18 cellular contexts compared by ENCODE assay signal in the genomic region with DNA sequence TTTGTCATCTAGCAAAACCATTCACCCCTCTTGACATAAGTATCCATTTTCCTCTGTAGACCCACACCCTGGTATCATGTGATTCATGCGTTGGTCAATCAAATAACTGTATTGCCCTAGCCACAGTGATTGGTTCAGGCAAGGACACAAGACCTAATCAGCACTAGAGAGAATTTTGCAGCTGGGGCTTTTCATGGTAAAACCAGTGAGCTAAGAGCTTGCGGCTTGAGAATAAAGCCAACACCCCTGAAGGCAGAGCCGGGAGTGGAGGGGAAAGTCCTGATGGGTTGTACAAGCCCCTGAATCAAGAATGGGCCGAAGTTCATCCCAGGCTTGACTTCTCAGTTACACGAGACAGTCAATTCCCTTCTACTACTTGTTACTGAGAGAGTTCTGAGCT. TPM values are rescaled to one million over a fixed set of nuclear protein-coding genes. Genes with fewer than 3 reads are reported as not detected.
DNase-seq lines count a peak whose midpoint lies in the region; ATAC-seq and TF ChIP-seq lines count a peak whose summit lies in the region.
"Had no signal": no experiment of that assay in that cellular context is flagged by ENCODE, and none has a peak within 500 bp of the region (broad histone marks: within the 10 kb centered on the region; RNA-seq: fewer than 3 reads in every experiment).

No MANE protein-coding gene starts in this region.

- no peaks in the 10 kb centered on the region for H4K20me1 ChIP-seq in IMR-90 (ENCODE audit: insufficient read depth, low read length)

- H2AK9ac ChIP-seq in IMR-90 (replicated peaks; ENCODE audit: low read depth, low read length, poor library complexity) = no peak overlapping the region

- H3K14ac ChIP-seq in IMR-90 (replicated peaks; ENCODE audit: low read depth, low read length) = no peak overlapping the region

- no peak overlapping the region for H3K4me2 ChIP-seq in IMR-90 (ENCODE audit: low read depth, low read length)

- no peak overlapping the region for H3K4me3 ChIP-seq in IMR-90 (ENCODE audit: insufficient read depth, low read depth, low read length)
- no peak overlapping the region for H3K4me3 ChIP-seq in coronary artery
- H3K4me3 ChIP-seq in body of pancreas = no peak overlapping the region

- H3K9me1 ChIP-seq in IMR-90 (ENCODE audit: insufficient read depth, low read length) = peaks cover 23% of the 10 kb centered on the region

- H4K5ac ChIP-seq in IMR-90 (ENCODE audit: low read depth, low read length) = no peak overlapping the region

- H3K36me3 ChIP-seq in IMR-90 (ENCODE audit: control insufficient read depth, insufficient read depth, low read length) (no peaks in the 10 kb centered on the region), body of pancreas (replicated peaks in 1 of 2; ENCODE audit: insufficient read depth in 1 of 2, low read depth in 2 of 2) (no peaks in the 10 kb centered on the region)

- H3K27ac ChIP-seq in IMR-90 (ENCODE audit: insufficient read depth, low read length) = no peak overlapping the region
- peak overlapping the region; percentile 0 to 15 for H3K27ac ChIP-seq in coronary artery
- H3K27ac ChIP-seq in body of pancreas = no peak overlapping the region

- H2BK120ac ChIP-seq in IMR-90 (ENCODE audit: low read depth, low read length) = no peak overlapping the region

- no peak overlapping the region for H3K23ac ChIP-seq in IMR-90 (ENCODE audit: low read depth, low read length)

- H2AK5ac ChIP-seq in IMR-90 (ENCODE audit: low read depth, low read length) = 0 out of 2 replicates have a peak overlapping the region, but pooled peaks have one; percentile 16

- no peak for DNase-seq in IMR-90
- no peak for DNase-seq in coronary artery (ENCODE audit: low spot score)
- no peak for DNase-seq in left ventricle myocardium superior
- DNase-seq in osteocyte (ENCODE audit: extremely low spot score, unreplicated experiment) = no peak
- DNase-seq in body of pancreas = no peak
- DNase-seq in nephron progenitor cell = no peak
- DNase-seq: COR-L47, DMS153, EL, KG1, NCI-H1092 treated with DMSO at 0.1 percent for 48 hours, NCI-H1694 treated with DMSO at 0.1 percent for 48 hours, NCI-H446, SHP77 treated with DMSO at 0.1 percent for 48 hours had no signal

- H2BK15ac ChIP-seq in IMR-90 (ENCODE audit: low read depth, low read length) = no peak overlapping the region

- no peaks in the 10 kb centered on the region for H3K36me3 Mint-ChIP-seq in osteocyte (ENCODE audit: unreplicated experiment)
- H3K36me3 Mint-ChIP-seq in nephron progenitor cell (ENCODE audit: low read depth) = no peaks in the 10 kb centered on the region
- H3K36me3 Mint-ChIP-seq: CD14-positive monocyte had no signal

- H2AFZ ChIP-seq in IMR-90 (replicated peaks; ENCODE audit: low read length, poor library complexity) = no peak overlapping the region

- ATAC-seq in IMR-90 (ENCODE audit: low read depth) (no peak), left ventricle myocardium superior (peak; percentile 34), HG03135 (IDR thresholded peaks at IDR 0.05; ENCODE audit: unreplicated experiment) (no peak), body of pancreas (no peak), GM21367 (IDR thresholded peaks at IDR 0.05; ENCODE audit: unreplicated experiment) (no peak)
- ATAC-seq: Panc1 had no signal

- TF ChIP-seq CTCF in IMR-90 (conservative IDR thresholded peaks at IDR 0.05; ENCODE audit: low read depth, low read length) (no peak), coronary artery (IDR thresholded peaks at IDR 0.05) (no peak), osteocyte (IDR thresholded peaks at IDR 0.05) (no peak), body of pancreas (IDR thresholded peaks at IDR 0.05) (no peak), nephron progenitor cell (IDR thresholded peaks at IDR 0.05) (no peak)

- H4K91ac ChIP-seq in IMR-90 (ENCODE audit: insufficient read depth, low read depth, low read length) = no peak overlapping the region

- H3K27me3 ChIP-seq in IMR-90 (ENCODE audit: control insufficient read depth, insufficient read depth, low read length) = no peaks in the 10 kb centered on the region
- H3K27me3 ChIP-seq in body of pancreas = no peaks in the 10 kb centered on the region

- no TSS peak for BruUV-seq in IMR-90 (replicated peaks; lab: Mats Ljungman, UMichigan)

- H3K9me3 Mint-ChIP-seq in osteocyte (ENCODE audit: unreplicated experiment) (no peaks in the 10 kb centered on the region), nephron progenitor cell (no peaks in the 10 kb centered on the region)
- H3K9me3 Mint-ChIP-seq: CD14-positive monocyte had no signal

- in situ Hi-C loops in IMR-90 (cut with MboI; ENCODE audit: low sequenced_read_pairs) = no loop called here

- 92% methylated on average over 2 of the region's 5 CpGs; no CpG with 5 or more reads in 1 of the 2 experiments for whole genome bisulfite sequencing in IMR-90 (ENCODE audit: extremely low coverage in 2 of 2, insufficient read length in 1 of 2), 2 experiments
- WGBS in body of pancreas, 2 donors = 66 to 77% methylated on average over 5 of the region's 5 CpGs

- no peaks in the 10 kb centered on the region for H3K27me3 Mint-ChIP-seq in osteocyte (ENCODE audit: unreplicated experiment)
- peaks cover 10% of the 10 kb centered on the region for H3K27me3 Mint-ChIP-seq in nephron progenitor cell (ENCODE audit: low read depth, poor library complexity)

- dilution Hi-C loops in IMR-90 (cut with HindIII; ENCODE audit: low sequenced_read_pairs, unreplicated experiment) = no loop called here

- POLR2A ChIA-PET in IMR-90 (lab: Charles Lee; ENCODE audit: unreplicated experiment) = no interaction called here

- H3K9ac ChIP-seq in IMR-90 (ENCODE audit: low read depth, low read length) = no peak overlapping the region

- H3K4me3 Mint-ChIP-seq in osteocyte (ENCODE audit: unreplicated experiment) = no peak overlapping the region
- H3K4me3 Mint-ChIP-seq in nephron progenitor cell = no peak overlapping the region
- H3K4me3 Mint-ChIP-seq: CD14-positive monocyte had no signal

- intact Hi-C loops in IMR-90 (cut with micrococcal nuclease) (no loop called here), left ventricle myocardium superior (cut with micrococcal nuclease) (no loop called here), body of pancreas (cut with DNase I) (no loop called here)

- H3K79me1 ChIP-seq in IMR-90 (ENCODE audit: low read depth in 1 of 2, low read length in 2 of 2) = 0 out of 4 replicates have a peak, but pooled peaks cover 0 to 4% of the 10 kb centered on the region in 2 experiments

- H2BK5ac ChIP-seq in IMR-90 (ENCODE audit: low read depth, low read length, poor library complexity, severe bottlenecking) = no peak overlapping the region

- no peak overlapping the region for H3K18ac ChIP-seq in IMR-90 (ENCODE audit: low read depth, low read length)

- no peak overlapping the region for H2BK20ac ChIP-seq in IMR-90 (ENCODE audit: low read depth, low read length)

- no peak overlapping the region for H4K8ac ChIP-seq in IMR-90 (ENCODE audit: low read depth in 2 of 2, low read length in 2 of 2)

- TF ChIP-seq POLR2A in IMR-90 (IDR thresholded peaks at IDR 0.05; ENCODE audit: low read depth, low read length) (no peak), body of pancreas (IDR thresholded peaks at IDR 0.05) (no peak)

- H3K4me1 ChIP-seq in IMR-90 (ENCODE audit: control insufficient read depth, insufficient read depth, low read length) (peaks cover 32% of the 10 kb centered on the region), body of pancreas (peaks cover 8% of the 10 kb centered on the region)

- H3K56ac ChIP-seq in IMR-90 (ENCODE audit: extremely low read depth, insufficient read depth, low read length) = no peak overlapping the region

- H3K9me3 ChIP-seq in IMR-90 (ENCODE audit: control insufficient read depth, insufficient read depth, low read length) (no peaks in the 10 kb centered on the region), body of pancreas (no peaks in the 10 kb centered on the region)

- H3K4me1 Mint-ChIP-seq in osteocyte (ENCODE audit: unreplicated experiment) (peaks cover 48% of the 10 kb centered on the region), nephron progenitor cell (peaks cover 22% of the 10 kb centered on the region)

- CTCF ChIA-PET in IMR-90 (lab: Yijun Ruan, JAX) = no interaction called here

- no peak overlapping the region for H3K4ac ChIP-seq in IMR-90 (ENCODE audit: low read depth, low read length)

- TF ChIP-seq RAD21 in IMR-90 (IDR thresholded peaks at IDR 0.05; ENCODE audit: low read length) = no peak

- H3K27ac Mint-ChIP-seq in osteocyte (ENCODE audit: unreplicated experiment) = peak overlapping the region; percentile 10
- no peak overlapping the region for H3K27ac Mint-ChIP-seq in nephron progenitor cell

TF ChIP-seq in IMR-90, 13 proteins besides CTCF, POLR2A, EP300 and RAD21:
- no peak for TF ChIP-seq SMC3 (IDR thresholded peaks at IDR 0.05; ENCODE audit: low read depth, low read length)
- no peak for TF ChIP-seq RCOR1 (IDR thresholded peaks at IDR 0.05; ENCODE audit: insufficient replicate concordance, low read length)
- no peak for TF ChIP-seq CEBPB (IDR thresholded peaks at IDR 0.05; ENCODE audit: low read depth, low read length)
- TF ChIP-seq FOS (IDR thresholded peaks at IDR 0.05; ENCODE audit: low read depth, low read length) = no peak
- TF ChIP-seq MXI1 (IDR thresholded peaks at IDR 0.05; ENCODE audit: borderline replicate concordance, low read depth, low read length) = no peak
- TF ChIP-seq, protein P1, sequence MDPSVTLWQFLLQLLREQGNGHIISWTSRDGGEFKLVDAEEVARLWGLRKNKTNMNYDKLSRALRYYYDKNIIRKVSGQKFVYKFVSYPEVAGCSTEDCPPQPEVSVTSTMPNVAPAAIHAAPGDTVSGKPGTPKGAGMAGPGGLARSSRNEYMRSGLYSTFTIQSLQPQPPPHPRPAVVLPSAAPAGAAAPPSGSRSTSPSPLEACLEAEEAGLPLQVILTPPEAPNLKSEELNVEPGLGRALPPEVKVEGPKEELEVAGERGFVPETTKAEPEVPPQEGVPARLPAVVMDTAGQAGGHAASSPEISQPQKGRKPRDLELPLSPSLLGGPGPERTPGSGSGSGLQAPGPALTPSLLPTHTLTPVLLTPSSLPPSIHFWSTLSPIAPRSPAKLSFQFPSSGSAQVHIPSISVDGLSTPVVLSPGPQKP (IDR thresholded peaks at IDR 0.05; ENCODE audit: borderline replicate concordance, low read depth, low read length) = no peak

RNA-seq across cellular contexts. Expression of a gene that starts 33.2 kb away (rescaled TPM):
- 23.8 and 26.7 TPM in 2 replicates for total RNA-seq in IMR-90 (2012; rRNA removed)
- polyA plus RNA-seq in IMR-90 (2012; rRNA removed) = 79.3 and 81.8 TPM in 2 replicates
- polyA plus RNA-seq in IMR-90 (2012; cell fraction: cytosol; rRNA removed) = 49.1 and 65.1 TPM in 2 replicates
- polyA plus RNA-seq in IMR-90 (2012; cell fraction: nucleus; rRNA removed; ENCODE audit: low replicate concordance) = 57.1 and 111 TPM in 2 replicates
- total RNA-seq in left ventricle myocardium superior = 16.0 TPM
- total RNA-seq in osteocyte = 377 and 379 TPM in 2 replicates
- total RNA-seq in body of pancreas = 10 to 100 TPM; 15.8 to 20.4 TPM

Comparison
In these comparisons a context has a peak if more than half of its experiments do, and no peak if none do; other contexts are left out.
1. H3K27ac ChIP-seq: peak in coronary artery (2 of 2); none in IMR-90 (single experiment) and body of pancreas (0 of 4).
2. RNA of a gene that starts 33.2 kb away (total RNA-seq): 377 to 379 TPM in osteocyte; 23.8 to 26.7 TPM in IMR-90, 15.8 to 20.4 TPM in body of pancreas and 16.0 TPM in left ventricle myocardium superior (single experiment); every median in the first group is over 10 times any median in the second.